In genomic region chr17:43701318-43701743, GRCh38 we compare ENCODE assay signal across 1 cellular context.
TF ChIP-seq lines count a peak whose summit lies in the region.

No MANE protein-coding gene starts in this region.

TF ChIP-seq in K562, 482 proteins besides CTCF, POLR2A, EP300 and RAD21 (continued from another document):
- TF ChIP-seq HES1 (IDR thresholded peaks at IDR 0.05; ENCODE audit: low read depth) = 0 out of 2 replicates have a peak, but pooled peaks have one; percentile 46
